Comparison of ENCODE assay signal across 24 cellular contexts in genomic region chr12:102029148-102029547, GRCh38.
"Had no signal": no experiment of that assay in that cellular context is flagged by ENCODE, and none has a peak within 500 bp of the region (broad histone marks: within the 10 kb centered on the region; RNA-seq: fewer than 3 reads in every experiment).

No MANE protein-coding gene starts in this region.

- H3K9me3 ChIP-seq: esophagus muscularis mucosa, gastrocnemius medialis, lower lobe of right lung, mucosa of descending colon, prostate gland, right atrium auricular region, sigmoid colon, stomach, testis, tibial nerve, upper lobe of left lung, vagina had no signal

- H3K27ac ChIP-seq: esophagus muscularis mucosa, gastrocnemius medialis, lower lobe of right lung, neural progenitor cell, prostate gland, sigmoid colon, testis, upper lobe of left lung, vagina had no signal

- H3K27me3 ChIP-seq: esophagus muscularis mucosa, gastrocnemius medialis, neural progenitor cell, right atrium auricular region, sigmoid colon, stomach, testis, tibial nerve, upper lobe of left lung, vagina had no signal

- H3K9ac ChIP-seq: neural progenitor cell had no signal

- DNase-seq: dermis blood vessel endothelial cell; effector memory CD4-positive, alpha-beta T cell; foreskin fibroblast; gastrocnemius medialis; head of caudate nucleus; left ventricle myocardium superior; lower lobe of right lung; mucosa of descending colon; naive thymus-derived CD4-positive, alpha-beta T cell; sigmoid colon; stimulated activated CD4-positive, alpha-beta T cell treated with anti-CD3 and anti-CD28 coated beads, Interleukin-2, amount 100 ng/mL, for 24 hours; stimulated activated CD4-positive, alpha-beta T cell treated with anti-CD3 and anti-CD28 coated beads, Interleukin-4, amount 100 ng/mL, for 24 hours; stimulated activated naive CD4-positive, alpha-beta T cell treated with Interleukin-2 at 50 U/mL for 16 hours; stomach; substantia nigra; testis; upper lobe of left lung had no signal

- H3K4me3 ChIP-seq: coronary artery, esophagus muscularis mucosa, gastrocnemius medialis, lower lobe of right lung, mucosa of descending colon, neural progenitor cell, prostate gland, right atrium auricular region, sigmoid colon, stomach, testis, tibial nerve, upper lobe of left lung, vagina had no signal

- H3K4me1 ChIP-seq: gastrocnemius medialis, lower lobe of right lung, neural progenitor cell, prostate gland, right atrium auricular region, testis, upper lobe of left lung, vagina had no signal

- H2AFZ ChIP-seq: neural progenitor cell had no signal

- H3K36me3 ChIP-seq: neural progenitor cell, prostate gland, vagina had no signal

- H3K4me2 ChIP-seq: neural progenitor cell had no signal
